In genomic region chr20:48942730-48943129, GRCh38 we compare ENCODE assay signal across 2 cellular contexts.
TF ChIP-seq lines count a peak whose summit lies in the region.

No MANE protein-coding gene starts in this region.

TF ChIP-seq in HepG2, 621 proteins besides CTCF, POLR2A, EP300 and RAD21:
- TF ChIP-seq ZNF780A (CRISPR knock-in tag; IDR thresholded peaks at IDR 0.05), result no peak
- TF ChIP-seq HNF1A (IDR thresholded peaks at IDR 0.05; ENCODE audit: low read depth), result no peak
- TF ChIP-seq HNF1A (CRISPR knock-in tag; IDR thresholded peaks at IDR 0.05; ENCODE audit: borderline replicate concordance), result no peak
- no peak for TF ChIP-seq ZNF607 (CRISPR knock-in tag; IDR thresholded peaks at IDR 0.05; ENCODE audit: borderline replicate concordance)
- TF ChIP-seq ZNF577 (CRISPR knock-in tag; IDR thresholded peaks at IDR 0.05; ENCODE audit: borderline replicate concordance, low read depth), result no peak
- no peak for TF ChIP-seq MBNL3 (CRISPR knock-in tag; conservative IDR thresholded peaks at IDR 0.05)
- no peak for TF ChIP-seq THAP11 (CRISPR knock-in tag; IDR thresholded peaks at IDR 0.05)
- TF ChIP-seq ZFP82 (CRISPR knock-in tag; IDR thresholded peaks at IDR 0.05; ENCODE audit: borderline replicate concordance), result no peak
- TF ChIP-seq ZNF768 (CRISPR knock-in tag; IDR thresholded peaks at IDR 0.05), result no peak
- no peak for TF ChIP-seq ZNF563 (CRISPR knock-in tag; IDR thresholded peaks at IDR 0.05)
TF ChIP-seq in HepG2: peak in this region for 0.

TF ChIP-seq in GM12878, 131 proteins besides CTCF, POLR2A, EP300 and RAD21:
- TF ChIP-seq TAF1 (IDR thresholded peaks at IDR 0.05; ENCODE audit: borderline replicate concordance, low read depth, low read length), result no peak
- no peak for TF ChIP-seq NRF1 (conservative IDR thresholded peaks at IDR 0.05; ENCODE audit: low read depth, low read length)
- no peak for TF ChIP-seq EZH2 (IDR thresholded peaks at IDR 0.05; ENCODE audit: borderline replicate concordance, control insufficient read depth, low read depth, low read length)
- TF ChIP-seq TCF3 (IDR thresholded peaks at IDR 0.05; ENCODE audit: borderline replicate concordance, insufficient read depth, low read depth, low read length), result no peak
- no peak for TF ChIP-seq SIX5 (IDR thresholded peaks at IDR 0.05; ENCODE audit: low read depth, low read length, severe bottlenecking)
- no peak for TF ChIP-seq CREM (IDR thresholded peaks at IDR 0.05; ENCODE audit: low read depth)
- no peak for TF ChIP-seq RCOR1 (conservative IDR thresholded peaks at IDR 0.05; ENCODE audit: low read depth, low read length)
- TF ChIP-seq SP1 (IDR thresholded peaks at IDR 0.05; ENCODE audit: low read depth, low read length), result no peak
- no peak for TF ChIP-seq SIN3A (IDR thresholded peaks at IDR 0.05; ENCODE audit: low read depth, low read length)
- TF ChIP-seq SMC3 (IDR thresholded peaks at IDR 0.05; ENCODE audit: borderline replicate concordance, low read length), result no peak
- no peak for TF ChIP-seq ETV6 (conservative IDR thresholded peaks at IDR 0.05 in 1 of 2, IDR thresholded peaks at IDR 0.05 in 1 of 2; ENCODE audit: borderline replicate concordance in 1 of 2, low read depth in 1 of 2)
- TF ChIP-seq NFXL1 (IDR thresholded peaks at IDR 0.05; ENCODE audit: borderline replicate concordance), result no peak
- TF ChIP-seq NFYA (IDR thresholded peaks at IDR 0.05; ENCODE audit: borderline replicate concordance, low read depth, low read length), result no peak
- no peak for TF ChIP-seq WRNIP1 (IDR thresholded peaks at IDR 0.05; ENCODE audit: borderline replicate concordance, low read depth, low read length)
- no peak for TF ChIP-seq FOS (IDR thresholded peaks at IDR 0.05; ENCODE audit: borderline replicate concordance, extremely low read depth, insufficient read length)
TF ChIP-seq in GM12878: peak in this region for 0.
